ENCODE assay signal across 9 cellular contexts in the genomic region with DNA sequence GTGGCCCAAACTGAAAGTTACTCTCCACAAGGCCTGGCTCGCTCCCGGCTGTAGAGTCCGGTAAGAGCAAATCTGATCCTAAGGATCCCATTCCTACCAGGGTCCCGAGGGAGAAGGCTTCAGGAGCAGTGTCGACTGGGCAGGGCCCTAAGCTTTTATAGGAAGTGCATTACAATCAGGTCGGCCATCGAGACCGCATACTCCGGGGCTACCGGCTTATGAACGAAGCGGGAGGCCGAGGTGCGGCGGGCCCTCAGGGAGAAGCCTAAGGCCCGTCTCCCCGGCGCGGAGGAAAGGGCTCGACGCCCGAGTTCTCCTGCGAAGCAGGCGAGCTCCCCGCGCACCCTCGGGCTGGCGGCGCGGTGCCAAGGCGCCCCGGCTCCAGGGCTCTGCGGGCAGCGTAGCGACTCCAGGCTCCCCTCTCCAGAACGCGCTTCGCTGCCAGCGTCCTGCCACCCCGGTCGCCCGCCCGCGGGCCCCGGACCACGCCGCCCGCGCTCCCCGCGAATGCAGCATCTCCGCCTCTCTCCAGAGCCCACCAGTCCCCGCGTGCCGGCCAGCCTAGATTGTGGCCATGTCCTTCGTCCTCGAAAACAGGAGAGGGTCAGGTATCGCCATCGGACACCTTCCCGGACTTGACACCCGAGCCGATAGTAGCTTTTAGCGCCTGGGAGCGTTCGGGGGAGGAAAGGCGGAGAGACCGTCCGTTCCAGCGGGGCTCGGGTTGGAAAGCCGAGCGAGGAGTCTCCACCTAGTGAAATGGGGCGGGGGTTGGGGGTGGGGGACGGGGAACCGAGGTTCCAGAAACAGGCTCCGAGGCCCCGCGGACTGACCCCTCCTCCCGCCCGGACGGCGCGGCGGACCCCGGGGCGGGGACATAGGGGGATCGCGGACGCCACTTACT. TPM values are rescaled to one million over a fixed set of nuclear protein-coding genes. Genes with fewer than 3 reads are reported as not detected.
DNase-seq lines count a peak whose midpoint lies in the region; ATAC-seq and TF ChIP-seq lines count a peak whose summit lies in the region.
"Had no signal": no experiment of that assay in that cellular context is flagged by ENCODE, and none has a peak within 500 bp of the region (broad histone marks: within the 10 kb centered on the region; RNA-seq: fewer than 3 reads in every experiment).

No MANE protein-coding gene starts in this region.

- peaks cover 56% of the 10 kb centered on the region for H3K79me2 ChIP-seq in PC-3 (ENCODE audit: low read length)
- H3K79me2 ChIP-seq in parathyroid adenoma = no peaks in the 10 kb centered on the region

- H3K9ac ChIP-seq in PC-3 (ENCODE audit: low read length) (peak overlapping the region; percentile 72), parathyroid adenoma (no peak overlapping the region)

- no peaks in the 10 kb centered on the region for H3K27me3 ChIP-seq in PC-3 (ENCODE audit: low read length)
- H3K27me3 ChIP-seq in heart right ventricle = peaks cover 0 to 54% (median 0%) of the 10 kb centered on the region in 7 donors
- no peaks in the 10 kb centered on the region for H3K27me3 ChIP-seq in parathyroid adenoma (ENCODE audit: control insufficient read depth, insufficient read depth, low read length)

- H3K4me3 ChIP-seq in PC-3 (ENCODE audit: low read length) (peak overlapping the region; percentile 84), heart right ventricle (peak overlapping the region; percentile 36 to 87 (median 72)), parathyroid adenoma (ENCODE audit: low read depth, low read length) (peak overlapping the region; percentile 68)

- TF ChIP-seq CTCF in PC-3 (conservative IDR thresholded peaks at IDR 0.05; ENCODE audit: low read depth, low read length) (no peak), heart right ventricle (IDR thresholded peaks at IDR 0.05) (no peak), parathyroid adenoma (IDR thresholded peaks at IDR 0.05) (no peak)

- peaks cover 27% of the 10 kb centered on the region for H3K4me1 ChIP-seq in PC-3 (ENCODE audit: insufficient read depth, low read length)
- peaks cover 0 to 47% (median 26%) of the 10 kb centered on the region in 9 donors for H3K4me1 ChIP-seq in heart right ventricle
- H3K4me1 ChIP-seq in parathyroid adenoma = no peaks in the 10 kb centered on the region

- POLR2A ChIA-PET in PC-3 (lab: Charles Lee; ENCODE audit: unreplicated experiment) = no interaction called here

- peak overlapping the region; percentile 38 for H3K27ac ChIP-seq in PC-3 (ENCODE audit: low read length)
- peak overlapping the region; percentile 26 for H3K27ac ChIP-seq in angular gyrus (ENCODE audit: low read depth, low read length)
- H3K27ac ChIP-seq in heart right ventricle = peak overlapping the region; percentile 51 to 92 (median 84)
- H3K27ac ChIP-seq in parathyroid adenoma = peak overlapping the region; percentile 15

- peaks cover 34% of the 10 kb centered on the region for H4K20me1 ChIP-seq in PC-3 (ENCODE audit: low read length)

- CTCF ChIA-PET in PC-3 (lab: Charles Lee) = interaction anchor here (0.6 kb wide), 1 partner anchor 419 kb away, joined by 8 read pairs; no protein-coding TSS in a partner anchor

- intact Hi-C loops in PC-3 (cut with micrococcal nuclease) = loop anchor here (2.0 to 10.0 kb wide), 10 partner anchors 157 to 1755 kb away; no protein-coding TSS in a partner anchor
- intact Hi-C loops in heart right ventricle (cut with DNase I) = loop anchor here in 8 of 10 donors (5.0 to 10.0 kb wide), 10 partner anchors 37 to 1962 kb away; no protein-coding TSS in a partner anchor

- BruUV-seq in PC-3 (replicated peaks; lab: Mats Ljungman, UMichigan) = no TSS peak

- 2 to 3% methylated on average over 86 to 88 of the region's 89 CpGs for WGBS in heart right ventricle, 2 donors

- H3K36me3 ChIP-seq in PC-3 (ENCODE audit: low read depth, low read length) (no peaks in the 10 kb centered on the region), heart right ventricle (peaks cover 0 to under 1% (median 0%) of the 10 kb centered on the region in 9 donors), parathyroid adenoma (ENCODE audit: control insufficient read depth, insufficient read depth, low read length) (no peaks in the 10 kb centered on the region)

- ATAC-seq in PC-3 (peak; percentile 3), heart right ventricle (peak in 1 of 8 donors; percentile 0), HG02642 (IDR thresholded peaks at IDR 0.05; ENCODE audit: poor library complexity, unreplicated experiment) (no peak), GM18867 (IDR thresholded peaks at IDR 0.05; ENCODE audit: unreplicated experiment) (no peak)

- no peaks in the 10 kb centered on the region for H3F3A ChIP-seq in PC-3 (ENCODE audit: low read length, unreplicated experiment)

- DNase-seq in NCI-H1436 (lab: John Stamatoyannopoulos, UW) = peak; percentile 27
- no peak for DNase-seq in NCI-H1436 treated with DMSO at 0.1 percent for 48 hours (lab: John Stamatoyannopoulos, UW)
- DNase-seq in PC-3 = peak; percentile 56
- peak; percentile 21 to 53 for DNase-seq in heart right ventricle
- DNase-seq: DND-41 had no signal

- H3K4me2 ChIP-seq in PC-3 (ENCODE audit: low read length) = peak overlapping the region; percentile 93
- peak overlapping the region; percentile 68 for H3K4me2 ChIP-seq in parathyroid adenoma (ENCODE audit: low read length)

- H3K9me2 ChIP-seq in PC-3 (replicated peaks; ENCODE audit: low read length) = no peaks in the 10 kb centered on the region

- no peaks in the 10 kb centered on the region for H3K9me3 ChIP-seq in PC-3 (ENCODE audit: low read length)
- no peaks in the 10 kb centered on the region for H3K9me3 ChIP-seq in heart right ventricle
- H3K9me3 ChIP-seq in parathyroid adenoma (ENCODE audit: control insufficient read depth, low read length) = no peaks in the 10 kb centered on the region

- H2AFZ ChIP-seq in PC-3 (ENCODE audit: low read length) (no peak overlapping the region), parathyroid adenoma (peak overlapping the region; percentile 62)

RNA-seq across cellular contexts. Expression of gene EFNB2, which starts 1.3 kb away (rescaled TPM):
- 16.4 and 17.5 TPM in 2 replicates for total RNA-seq in PC-3 (2014; rRNA removed)
- total RNA-seq in heart right ventricle = 10 to 100 TPM in 9 of 10 donors, 1 to 10 TPM in 1; 9.7 to 21.1 (median 14.8) TPM
- 10 to 100 TPM; 11.8 to 14.1 TPM for polyA plus RNA-seq in heart right ventricle

RNA-seq across cellular contexts. Expression of gene ARGLU1, which starts 33.7 kb away (rescaled TPM):
- total RNA-seq in PC-3 (2014; rRNA removed) = 31.8 and 44.3 TPM in 2 replicates
- 10 to 100 TPM; 19.1 to 42.2 (median 29.6) TPM for total RNA-seq in heart right ventricle
- polyA plus RNA-seq in heart right ventricle = 100 to 1,000 TPM in 1 of 2 donors, 10 to 100 TPM in 1; 28.3 to 148 TPM

Comparison
In these comparisons a context has a peak if more than half of its experiments do, and no peak if none do; other contexts are left out.
1. H3K27ac ChIP-seq: peak in every context shown above with its lines; median percentile 84 in heart right ventricle; 38 in PC-3; 26 in angular gyrus; 15 in parathyroid adenoma.